In genomic region chr15:96320703-96321421, GRCh38 we compare ENCODE assay signal across 1 cellular context.
TF ChIP-seq lines count a peak whose summit lies in the region.

No MANE protein-coding gene starts in this region.

TF ChIP-seq in GM12878, 131 proteins besides CTCF, POLR2A, EP300 and RAD21 (continued from another document):
- no peak for TF ChIP-seq ZBTB4 (CRISPR knock-in tag; IDR thresholded peaks at IDR 0.05)
- no peak for TF ChIP-seq TCF12 (IDR thresholded peaks at IDR 0.05; ENCODE audit: low read depth, low read length)
- no peak for TF ChIP-seq GABPA (IDR thresholded peaks at IDR 0.05; ENCODE audit: low read depth)
- TF ChIP-seq TARDBP (IDR thresholded peaks at IDR 0.05; ENCODE audit: borderline replicate concordance), result no peak
- no peak for TF ChIP-seq MYC (IDR thresholded peaks at IDR 0.05; ENCODE audit: insufficient read depth, insufficient read length, insufficient replicate concordance, low read length, severe bottlenecking)
- TF ChIP-seq ATF3 (IDR thresholded peaks at IDR 0.05; ENCODE audit: borderline replicate concordance, extremely low read depth, low read depth, low read length), result no peak
- no peak for TF ChIP-seq MTA3 (IDR thresholded peaks at IDR 0.05; ENCODE audit: borderline replicate concordance, low read length)
- TF ChIP-seq ZNF274 (IDR thresholded peaks at IDR 0.05; ENCODE audit: insufficient read depth, insufficient read length), result no peak
- TF ChIP-seq SMARCA5 (IDR thresholded peaks at IDR 0.05), result no peak
- no peak for TF ChIP-seq NFYA (IDR thresholded peaks at IDR 0.05; ENCODE audit: borderline replicate concordance, low read depth, low read length)
- TF ChIP-seq PAX8 (IDR thresholded peaks at IDR 0.05), result no peak
- TF ChIP-seq SP1 (IDR thresholded peaks at IDR 0.05; ENCODE audit: low read depth, low read length), result no peak
